Comparison of ENCODE assay signal across 8 cellular contexts in genomic region chr2:201118957-201119848, GRCh38. TPM values are rescaled to one million over a fixed set of nuclear protein-coding genes. Genes with fewer than 3 reads are reported as not detected.
DNase-seq lines count a peak whose midpoint lies in the region; ATAC-seq and TF ChIP-seq lines count a peak whose summit lies in the region.

No MANE protein-coding gene starts in this region.

- H2AK5ac ChIP-seq in trophoblast cell (ENCODE audit: low read length), result no peak overlapping the region

- WGBS in trophoblast cell (ENCODE audit: extremely low coverage, insufficient coverage, insufficient read length), result no CpG with 5 or more reads among the region's 12 CpGs

- peak overlapping the region; percentile 17 for H4K91ac ChIP-seq in trophoblast cell (ENCODE audit: low read depth, low read length)

- no peak overlapping the region for H3K9ac ChIP-seq in trophoblast cell (ENCODE audit: low read length)

- H4K8ac ChIP-seq in trophoblast cell (ENCODE audit: low read depth, low read length), result peak overlapping the region; percentile 31

- no peak overlapping the region for H3K18ac ChIP-seq in trophoblast cell (ENCODE audit: low read length)

- peaks cover 6% of the 10 kb centered on the region for H3K79me2 ChIP-seq in trophoblast cell (ENCODE audit: control insufficient read depth, insufficient read depth, low read length, poor library complexity)

- no peaks in the 10 kb centered on the region for H3K27me3 ChIP-seq in trophoblast cell (ENCODE audit: insufficient read depth, low read length)

- H3K4me3 Mint-ChIP-seq in IgD-negative memory B cell, result peak overlapping the region; percentile 95 to 100 (median 100)

- TF ChIP-seq CTCF in VCaP (conservative IDR thresholded peaks at IDR 0.05) (no peak), fibroblast of the aortic adventitia (IDR thresholded peaks at IDR 0.05; ENCODE audit: insufficient read depth, low read length) (no peak)

- H3K79me1 ChIP-seq in trophoblast cell (ENCODE audit: low read length), result peaks cover 17% of the 10 kb centered on the region

- H2BK12ac ChIP-seq in trophoblast cell (ENCODE audit: low read length), result no peak overlapping the region

- no peaks in the 10 kb centered on the region for H3K27me3 Mint-ChIP-seq in IgD-negative memory B cell

- no peak overlapping the region for H4K12ac ChIP-seq in trophoblast cell (ENCODE audit: low read depth, low read length)

- no peaks in the 10 kb centered on the region for H3K9me3 Mint-ChIP-seq in IgD-negative memory B cell

- H3K36me3 Mint-ChIP-seq in IgD-negative memory B cell, result peaks cover 13% of the 10 kb centered on the region

- no peak overlapping the region for H3K4ac ChIP-seq in trophoblast cell (ENCODE audit: low read depth, low read length)

- ATAC-seq in GM18868 (IDR thresholded peaks at IDR 0.05; ENCODE audit: unreplicated experiment) (no peak), HG02938 (IDR thresholded peaks at IDR 0.05; ENCODE audit: unreplicated experiment) (no peak)

- H3K23ac ChIP-seq in trophoblast cell (ENCODE audit: low read length), result no peak overlapping the region

- H3K27ac Mint-ChIP-seq in IgD-negative memory B cell, result peak overlapping the region; percentile 90 to 100 (median 100)

- peaks cover 4 to 12% of the 10 kb centered on the region in 2 experiments for H3K4me1 ChIP-seq in trophoblast cell (ENCODE audit: control insufficient read depth in 1 of 2, insufficient read depth in 2 of 2, low read length in 2 of 2)

- H2BK5ac ChIP-seq in trophoblast cell (ENCODE audit: low read depth, low read length, poor library complexity), result peak overlapping the region; percentile 13

- peak overlapping the region; percentile 80 for H3K4me3 ChIP-seq in fibroblast of the aortic adventitia (ENCODE audit: low read depth, low read length)
- peak overlapping the region; percentile 41 for H3K4me3 ChIP-seq in trophoblast cell (ENCODE audit: low read depth, low read length)

- peak overlapping the region; percentile 21 for H3K14ac ChIP-seq in trophoblast cell (ENCODE audit: low read length)

- H3K9me3 ChIP-seq in trophoblast cell (ENCODE audit: insufficient read depth, low read depth, low read length), result no peaks in the 10 kb centered on the region

- H3K4me1 Mint-ChIP-seq in IgD-negative memory B cell, result peaks cover 30 to 53% (median 46%) of the 10 kb centered on the region in 3 donors

- peak overlapping the region; percentile 59 for H3K4me2 ChIP-seq in trophoblast cell (ENCODE audit: low read length)

- H3K36me3 ChIP-seq in trophoblast cell (ENCODE audit: control insufficient read depth in 1 of 2, insufficient read depth in 2 of 2, low read length in 2 of 2), result no peaks in the 10 kb centered on the region

- no peak overlapping the region for H2AFZ ChIP-seq in trophoblast cell (ENCODE audit: insufficient read depth, low read length, poor library complexity)

- H2BK120ac ChIP-seq in trophoblast cell (ENCODE audit: insufficient read depth, low read length, poor library complexity), result peak overlapping the region; percentile 18

- DNase-seq in NOMO-1 treated with DMSO at 0.1 percent for 48 hours (lab: John Stamatoyannopoulos, UW; ENCODE audit: unreplicated experiment) (peak; percentile 8), NOMO-1 treated with dmso at 0.1 percent for 144 hours (lab: John Stamatoyannopoulos, UW; ENCODE audit: unreplicated experiment) (no peak), fibroblast of the aortic adventitia (ENCODE audit: low read depth) (peak; percentile 57), trophoblast cell (no peak)

- H3K27ac ChIP-seq in VCaP (peak overlapping the region; percentile 98), trophoblast cell (ENCODE audit: low read depth, low read length) (peak overlapping the region; percentile 72)

RNA-seq across cellular contexts. Expression of gene CFLAR, which starts 3.2 kb away (rescaled TPM):
- 104 TPM for polyA plus RNA-seq in IgD-negative memory B cell
- 71.5 and 134 TPM in 2 replicates for total RNA-seq in fibroblast of the aortic adventitia (ENCODE audit: low replicate concordance)
- polyA plus RNA-seq in trophoblast cell (2013), result 14.5 TPM in 2 replicates

RNA-seq across cellular contexts. Expression of gene NDUFB3, which starts 47.4 kb away (rescaled TPM):
- 188 TPM for polyA plus RNA-seq in IgD-negative memory B cell
- total RNA-seq in fibroblast of the aortic adventitia (ENCODE audit: low replicate concordance), result 70.3 and 198 TPM in 2 replicates
- polyA plus RNA-seq in trophoblast cell (2013), result 111 TPM in 2 replicates

RNA-seq across cellular contexts. Expression of gene HYCC2, which starts 47.7 kb away (rescaled TPM):
- polyA plus RNA-seq in IgD-negative memory B cell, result 15.1 TPM
- total RNA-seq in fibroblast of the aortic adventitia (ENCODE audit: low replicate concordance), result 6.2 and 11.7 TPM in 2 replicates
- polyA plus RNA-seq in trophoblast cell (2013), result 6.8 and 7.1 TPM in 2 replicates

Comparison
In these comparisons a context has a peak if more than half of its experiments do, and no peak if none do; other contexts are left out.
1. DNase-seq: peak in NOMO-1 treated with DMSO at 0.1 percent for 48 hours (single experiment) and fibroblast of the aortic adventitia (single experiment); none in NOMO-1 treated with dmso at 0.1 percent for 144 hours (single experiment) and trophoblast cell (0 of 2).